ENCODE assay signal across 24 cellular contexts in genomic region chr16:29999605-30000004, GRCh38. TPM values are rescaled to one million over a fixed set of nuclear protein-coding genes. Genes with fewer than 3 reads are reported as not detected.
"Had no signal": no experiment of that assay in that cellular context is flagged by ENCODE, and none has a peak within 500 bp of the region (broad histone marks: within the 10 kb centered on the region; RNA-seq: fewer than 3 reads in every experiment).

No MANE protein-coding gene starts in this region.

- H3K4me3 ChIP-seq: lung, sigmoid colon, upper lobe of right lung had no signal

- FAIRE-seq: kidney had no signal

- H3K9me3 ChIP-seq: sigmoid colon, upper lobe of right lung had no signal

- H3K9me3 Mint-ChIP-seq: activated naive CD4-positive, alpha-beta T cell treated with anti-CD3 and anti-CD28 coated beads, Interleukin-2, amount 50 U/mL, for 24 hours; mesothelial cell of epicardium; nephron had no signal

- DNase-seq: activated CD4-positive, alpha-beta T cell treated with anti-CD3 and anti-CD28 coated beads for 4 hours; activated CD8-positive, alpha-beta T cell treated with anti-CD3 and anti-CD28 coated beads, Interleukin-2, amount 10 ng/mL, durations not matched to agents 7 days and 5 days; activated gamma-delta T cell; activated T-cell treated with anti-CD3 and anti-CD28 coated beads, Interleukin-2, amount 50 U/mL, for 48 hours; caudate nucleus; foreskin melanocyte; head of caudate nucleus; kidney; nucleus accumbens; sigmoid colon; stimulated activated CD4-positive, alpha-beta T cell treated with anti-CD3 and anti-CD28 coated beads, Interleukin-4, amount 100 ng/mL, for 4 hours; stimulated activated naive CD4-positive, alpha-beta T cell; T-helper 17 cell; upper lobe of right lung had no signal

- H3K27ac ChIP-seq: sigmoid colon, upper lobe of right lung had no signal

- H3K27me3 Mint-ChIP-seq: activated naive CD4-positive, alpha-beta T cell treated with anti-CD3 and anti-CD28 coated beads, Interleukin-2, amount 50 U/mL, for 24 hours; T-helper 17 cell had no signal

- H3K36me3 Mint-ChIP-seq: activated naive CD4-positive, alpha-beta T cell treated with anti-CD3 and anti-CD28 coated beads, Interleukin-2, amount 50 U/mL, for 24 hours had no signal

- H3K27ac Mint-ChIP-seq: activated CD8-positive, alpha-beta T cell treated with anti-CD3 and anti-CD28 coated beads, Interleukin-2, amount 10 ng/mL, durations not matched to agents 7 days and 5 days; activated naive CD4-positive, alpha-beta T cell treated with anti-CD3 and anti-CD28 coated beads, Interleukin-2, amount 50 U/mL, for 24 hours; mesothelial cell of epicardium; nephron; T-helper 17 cell had no signal

- ATAC-seq: activated CD8-positive, alpha-beta T cell treated with anti-CD3 and anti-CD28 coated beads, Interleukin-2, amount 10 ng/mL, durations not matched to agents 7 days and 5 days; left lobe of liver; T-helper 17 cell; upper lobe of right lung had no signal

- H3K4me3 Mint-ChIP-seq: activated CD8-positive, alpha-beta T cell treated with anti-CD3 and anti-CD28 coated beads, Interleukin-2, amount 10 ng/mL, durations not matched to agents 7 days and 5 days; activated naive CD4-positive, alpha-beta T cell treated with anti-CD3 and anti-CD28 coated beads, Interleukin-2, amount 50 U/mL, for 24 hours; brain; mesothelial cell of epicardium; T-helper 17 cell had no signal

RNA-seq across cellular contexts. Expression of gene C16orf92, which starts 23.4 kb away (rescaled TPM):
- total RNA-seq: activated CD8-positive, alpha-beta T cell treated with anti-CD3 and anti-CD28 coated beads, Interleukin-2, amount 10 ng/mL, durations not matched to agents 7 days and 5 days; dermis microvascular lymphatic vessel endothelial cell; epithelial cell of proximal tubule; fibroblast of lung; kidney; left lobe of liver; lung; mesothelial cell of epicardium; sigmoid colon; T-helper 17 cell; upper lobe of right lung had no signal
- polyA plus RNA-seq: fibroblast of lung, lung, sigmoid colon, thymus had no signal
